Comparison of ENCODE assay signal across 8 cellular contexts in the genomic region with DNA sequence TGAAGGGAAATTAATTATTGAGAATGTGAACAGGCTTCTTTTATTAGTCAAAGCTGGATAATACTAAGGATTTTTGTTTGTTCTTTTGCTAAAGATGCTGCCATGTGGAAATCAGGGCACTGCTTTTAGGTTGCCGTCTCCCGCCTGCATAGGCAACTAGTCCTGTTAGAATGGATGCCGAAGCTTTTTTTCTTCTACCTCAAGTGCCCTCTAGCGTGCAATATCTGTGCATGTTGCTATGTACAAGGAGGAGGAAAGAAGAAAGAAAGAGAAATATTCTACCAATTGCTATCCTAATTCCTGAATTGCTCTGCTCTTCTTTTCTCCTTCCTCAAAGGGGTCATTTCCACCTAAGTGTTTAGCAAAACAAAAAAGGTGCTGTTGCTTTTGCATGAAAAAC.
DNase-seq lines count a peak whose midpoint lies in the region; ATAC-seq lines count a peak whose summit lies in the region.

No MANE protein-coding gene starts in this region.

- peak; percentile 17 for DNase-seq in GM04504 (ENCODE audit: low read depth)
- DNase-seq in MV-4-11 (lab: John Stamatoyannopoulos, UW), result peak; percentile 25
- DNase-seq in T47D (ENCODE audit: low read depth in 1 of 2, low spot score in 1 of 2), result peak; percentile 41 to 71
- DNase-seq in nucleus accumbens (lab: John Stamatoyannopoulos, UW), result peak in 32 of 56 donors; percentile 3 to 77 (median 33)
- no peak for DNase-seq in NCI-H1105 treated with DMSO at 0.1 percent for 48 hours (lab: John Stamatoyannopoulos, UW)

- ATAC-seq in HG03025 (IDR thresholded peaks at IDR 0.05; ENCODE audit: low FRiP score, unreplicated experiment) (no peak), GM19467 (IDR thresholded peaks at IDR 0.05; ENCODE audit: unreplicated experiment) (no peak), HG03108 (IDR thresholded peaks at IDR 0.05; ENCODE audit: unreplicated experiment) (no peak)

- in situ Hi-C loops in T47D (cut with HindIII; ENCODE audit: low pct_unique_long_range_greater_than_20kb, low sequenced_read_pairs), result no loop called here
